ENCODE assay signal across 17 cellular contexts in genomic region chr3:72678892-72679291, GRCh38.
A peak's percentile ranks its signal among the peaks of the same experiment; 100 is the strongest.
DNase-seq lines count a peak whose midpoint lies in the region; ATAC-seq and TF ChIP-seq lines count a peak whose summit lies in the region.
"Had no signal": no experiment of that assay in that cellular context is flagged by ENCODE, and none has a peak within 500 bp of the region (broad histone marks: within the 10 kb centered on the region; RNA-seq: fewer than 3 reads in every experiment).

No MANE protein-coding gene starts in this region.

- peaks cover 0 to 4% (median 0%) of the 10 kb centered on the region in 3 donors for H3K9me3 ChIP-seq in tibial artery

- H3K36me3 ChIP-seq in tibial artery = no peaks in the 10 kb centered on the region
- H3K36me3 ChIP-seq: gastroesophageal sphincter, stomach had no signal

- POLR2A ChIA-PET in WTC11 (lab: Charles Lee) = no interaction called here

- H3K36me3 Mint-ChIP-seq in activated naive CD8-positive, alpha-beta T cell treated with anti-CD3 and anti-CD28 coated beads, Interleukin-2, amount 50 U/mL, for 24 hours (ENCODE audit: low read depth) = no peaks in the 10 kb centered on the region
- peaks cover 4% of the 10 kb centered on the region for H3K36me3 Mint-ChIP-seq in activated naive CD8-positive, alpha-beta T cell treated with anti-CD3 and anti-CD28 coated beads for 36 hours
- H3K36me3 Mint-ChIP-seq in activated T-helper 2 cell treated with anti-CD3 and anti-CD28 coated beads, Interferon-gamma antibody, Interleukin-2, Interleukin-4, amounts not matched to agents 10 μg/mL and 5 μg/mL and 100 μg/mL, durations not matched to agents 14 hours and 24 hours and 36 hours (ENCODE audit: low read depth) = no peaks in the 10 kb centered on the region
- no peaks in the 10 kb centered on the region for H3K36me3 Mint-ChIP-seq in WTC11

- peaks cover 7% of the 10 kb centered on the region for H3K9me3 Mint-ChIP-seq in activated naive CD8-positive, alpha-beta T cell treated with anti-CD3 and anti-CD28 coated beads, Interleukin-2, amount 50 U/mL, for 24 hours
- peaks cover 2% of the 10 kb centered on the region for H3K9me3 Mint-ChIP-seq in activated naive CD8-positive, alpha-beta T cell treated with anti-CD3 and anti-CD28 coated beads for 36 hours
- peaks cover 7% of the 10 kb centered on the region for H3K9me3 Mint-ChIP-seq in activated T-helper 2 cell treated with anti-CD3 and anti-CD28 coated beads, Interferon-gamma antibody, Interleukin-2, Interleukin-4, amounts not matched to agents 10 μg/mL and 5 μg/mL and 100 μg/mL, durations not matched to agents 14 hours and 24 hours and 36 hours
- H3K9me3 Mint-ChIP-seq in WTC11 = peaks cover 3% of the 10 kb centered on the region; the same call in 1 of the 2 replicates
- H3K9me3 Mint-ChIP-seq: H9 had no signal

- H3K27me3 Mint-ChIP-seq in activated naive CD8-positive, alpha-beta T cell treated with anti-CD3 and anti-CD28 coated beads, Interleukin-2, amount 50 U/mL, for 24 hours = no peaks in the 10 kb centered on the region
- no peaks in the 10 kb centered on the region for H3K27me3 Mint-ChIP-seq in activated naive CD8-positive, alpha-beta T cell treated with anti-CD3 and anti-CD28 coated beads for 36 hours
- no peaks in the 10 kb centered on the region for H3K27me3 Mint-ChIP-seq in activated T-helper 2 cell treated with anti-CD3 and anti-CD28 coated beads, Interferon-gamma antibody, Interleukin-2, Interleukin-4, amounts not matched to agents 10 μg/mL and 5 μg/mL and 100 μg/mL, durations not matched to agents 14 hours and 24 hours and 36 hours (ENCODE audit: low read depth)
- no peaks in the 10 kb centered on the region for H3K27me3 Mint-ChIP-seq in WTC11 (ENCODE audit: low read depth)

- H3K4me1 ChIP-seq in tibial artery = peaks cover 0 to 10% (median 0%) of the 10 kb centered on the region in 4 donors
- H3K4me1 ChIP-seq: gastroesophageal sphincter, stomach had no signal

- H3K4me3 Mint-ChIP-seq in activated naive CD8-positive, alpha-beta T cell treated with anti-CD3 and anti-CD28 coated beads, Interleukin-2, amount 50 U/mL, for 24 hours = no peak overlapping the region
- H3K4me3 Mint-ChIP-seq in activated naive CD8-positive, alpha-beta T cell treated with anti-CD3 and anti-CD28 coated beads for 36 hours = no peak overlapping the region
- no peak overlapping the region for H3K4me3 Mint-ChIP-seq in activated T-helper 2 cell treated with anti-CD3 and anti-CD28 coated beads, Interferon-gamma antibody, Interleukin-2, Interleukin-4, amounts not matched to agents 10 μg/mL and 5 μg/mL and 100 μg/mL, durations not matched to agents 14 hours and 24 hours and 36 hours (ENCODE audit: low read depth)
- H3K4me3 Mint-ChIP-seq in WTC11 = no peak overlapping the region
- H3K4me3 Mint-ChIP-seq: H9 had no signal

- no peak overlapping the region for H3K4me3 ChIP-seq in tibial artery
- H3K4me3 ChIP-seq: gastroesophageal sphincter, stomach had no signal

- intact Hi-C loops in activated T-helper 2 cell treated with anti-CD3 and anti-CD28 coated beads, Interferon-gamma antibody, Interleukin-2, Interleukin-4, amounts not matched to agents 10 μg/mL and 5 μg/mL and 100 μg/mL, durations not matched to agents 14 hours and 24 hours and 36 hours (cut with micrococcal nuclease) = no loop called here
- intact Hi-C loops in tibial artery (cut with DNase I; ENCODE audit: low total_unique reads) = no loop called here

- no peak overlapping the region for H3K27ac Mint-ChIP-seq in activated naive CD8-positive, alpha-beta T cell treated with anti-CD3 and anti-CD28 coated beads, Interleukin-2, amount 50 U/mL, for 24 hours
- no peak overlapping the region for H3K27ac Mint-ChIP-seq in activated naive CD8-positive, alpha-beta T cell treated with anti-CD3 and anti-CD28 coated beads for 36 hours
- H3K27ac Mint-ChIP-seq in activated T-helper 2 cell treated with anti-CD3 and anti-CD28 coated beads, Interferon-gamma antibody, Interleukin-2, Interleukin-4, amounts not matched to agents 10 μg/mL and 5 μg/mL and 100 μg/mL, durations not matched to agents 14 hours and 24 hours and 36 hours = peak overlapping the region; percentile 11
- no peak overlapping the region for H3K27ac Mint-ChIP-seq in WTC11

- H3K27ac ChIP-seq in layer of hippocampus (ENCODE audit: low read depth, low read length) (peak overlapping the region; percentile 24), tibial artery (no peak overlapping the region)
- H3K27ac ChIP-seq: gastroesophageal sphincter, stomach had no signal

- peaks cover 14% of the 10 kb centered on the region for H3K4me1 Mint-ChIP-seq in activated naive CD8-positive, alpha-beta T cell treated with anti-CD3 and anti-CD28 coated beads, Interleukin-2, amount 50 U/mL, for 24 hours
- H3K4me1 Mint-ChIP-seq in activated naive CD8-positive, alpha-beta T cell treated with anti-CD3 and anti-CD28 coated beads for 36 hours = peaks cover 6% of the 10 kb centered on the region
- peaks cover 20% of the 10 kb centered on the region for H3K4me1 Mint-ChIP-seq in activated T-helper 2 cell treated with anti-CD3 and anti-CD28 coated beads, Interferon-gamma antibody, Interleukin-2, Interleukin-4, amounts not matched to agents 10 μg/mL and 5 μg/mL and 100 μg/mL, durations not matched to agents 14 hours and 24 hours and 36 hours (ENCODE audit: low read depth)
- H3K4me1 Mint-ChIP-seq in WTC11 = peaks cover 12% of the 10 kb centered on the region; the same call in 1 of the 2 replicates

- peak; percentile 29 for ATAC-seq in activated naive CD8-positive, alpha-beta T cell treated with anti-CD3 and anti-CD28 coated beads, Interleukin-2, amount 50 U/mL, for 24 hours
- ATAC-seq in WTC11 = no peak
- ATAC-seq: gastroesophageal sphincter had no signal

- TF ChIP-seq CTCF in tibial artery (IDR thresholded peaks at IDR 0.05) = no peak
- no peak for TF ChIP-seq CTCF in WTC11 (IDR thresholded peaks at IDR 0.05)

- DNase-seq in activated naive CD8-positive, alpha-beta T cell treated with anti-CD3 and anti-CD28 coated beads, Interleukin-2, amount 50 U/mL, for 24 hours = no peak
- no peak for DNase-seq in activated naive CD8-positive, alpha-beta T cell treated with anti-CD3 and anti-CD28 coated beads for 36 hours
- DNase-seq in activated T-helper 2 cell treated with anti-CD3 and anti-CD28 coated beads, Interferon-gamma antibody, Interleukin-2, Interleukin-4, amounts not matched to agents 10 μg/mL and 5 μg/mL and 100 μg/mL, durations not matched to agents 14 hours and 24 hours and 36 hours (ENCODE audit: low spot score) = no peak
- DNase-seq in activated gamma-delta T cell treated with Interleukin-2 at 50 U/mL for 16 hours (no peak), tibial artery (no peak), WTC11 (ENCODE audit: low spot score) (no peak)
- DNase-seq in stimulated activated CD4-positive, alpha-beta T cell treated with anti-CD3 and anti-CD28 coated beads, Interleukin-4, amount 100 ng/mL, for 24 hours = no peak
- DNase-seq: activated naive CD4-positive, alpha-beta T cell treated with anti-CD3 and anti-CD28 coated beads, Interleukin-2, amount 50 U/mL, for 16 hours; central memory CD4-positive, alpha-beta T cell; H9; MM.1S; NCI-H2081 treated with DMSO at 0.1 percent for 48 hours; NCI-H526 treated with DMSO at 0.1 percent for 48 hours; Right ventricle myocardium superior; stomach had no signal

- CTCF ChIA-PET in WTC11 (lab: Charles Lee) = no interaction called here

- H3K27me3 ChIP-seq in layer of hippocampus (ENCODE audit: control insufficient read depth, insufficient read depth, low read length) (no peaks in the 10 kb centered on the region), tibial artery (no peaks in the 10 kb centered on the region)
- H3K27me3 ChIP-seq: gastroesophageal sphincter, stomach had no signal

TF ChIP-seq in WTC11, 78 proteins besides CTCF, POLR2A, EP300 and RAD21 (continues in another document):
- TF ChIP-seq, protein P1, sequence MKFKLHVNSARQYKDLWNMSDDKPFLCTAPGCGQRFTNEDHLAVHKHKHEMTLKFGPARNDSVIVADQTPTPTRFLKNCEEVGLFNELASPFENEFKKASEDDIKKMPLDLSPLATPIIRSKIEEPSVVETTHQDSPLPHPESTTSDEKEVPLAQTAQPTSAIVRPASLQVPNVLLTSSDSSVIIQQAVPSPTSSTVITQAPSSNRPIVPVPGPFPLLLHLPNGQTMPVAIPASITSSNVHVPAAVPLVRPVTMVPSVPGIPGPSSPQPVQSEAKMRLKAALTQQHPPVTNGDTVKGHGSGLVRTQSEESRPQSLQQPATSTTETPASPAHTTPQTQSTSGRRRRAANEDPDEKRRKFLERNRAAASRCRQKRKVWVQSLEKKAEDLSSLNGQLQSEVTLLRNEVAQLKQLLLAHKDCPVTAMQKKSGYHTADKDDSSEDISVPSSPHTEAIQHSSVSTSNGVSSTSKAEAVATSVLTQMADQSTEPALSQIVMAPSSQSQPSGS (CRISPR knock-in tag; IDR thresholded peaks at IDR 0.05; ENCODE audit: borderline replicate concordance, low read depth) = no peak
- no peak for TF ChIP-seq ZBTB43 (CRISPR knock-in tag; IDR thresholded peaks at IDR 0.05)
- TF ChIP-seq, protein P2, sequence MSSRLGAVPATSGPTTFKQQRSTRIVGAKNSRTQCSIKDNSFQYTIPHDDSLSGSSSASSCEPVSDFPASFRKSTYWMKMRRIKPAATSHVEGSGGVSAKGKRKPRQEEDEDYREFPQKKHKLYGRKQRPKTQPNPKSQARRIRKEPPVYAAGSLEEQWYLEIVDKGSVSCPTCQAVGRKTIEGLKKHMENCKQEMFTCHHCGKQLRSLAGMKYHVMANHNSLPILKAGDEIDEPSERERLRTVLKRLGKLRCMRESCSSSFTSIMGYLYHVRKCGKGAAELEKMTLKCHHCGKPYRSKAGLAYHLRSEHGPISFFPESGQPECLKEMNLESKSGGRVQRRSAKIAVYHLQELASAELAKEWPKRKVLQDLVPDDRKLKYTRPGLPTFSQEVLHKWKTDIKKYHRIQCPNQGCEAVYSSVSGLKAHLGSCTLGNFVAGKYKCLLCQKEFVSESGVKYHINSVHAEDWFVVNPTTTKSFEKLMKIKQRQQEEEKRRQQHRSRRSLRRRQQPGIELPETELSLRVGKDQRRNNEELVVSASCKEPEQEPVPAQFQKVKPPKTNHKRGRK (CRISPR knock-in tag; IDR thresholded peaks at IDR 0.05; ENCODE audit: borderline replicate concordance) = no peak
- no peak for TF ChIP-seq RELA (CRISPR knock-in tag; IDR thresholded peaks at IDR 0.05; ENCODE audit: borderline replicate concordance)
- no peak for TF ChIP-seq JAZF1 (CRISPR knock-in tag; IDR thresholded peaks at IDR 0.05)
